In the genomic region with DNA sequence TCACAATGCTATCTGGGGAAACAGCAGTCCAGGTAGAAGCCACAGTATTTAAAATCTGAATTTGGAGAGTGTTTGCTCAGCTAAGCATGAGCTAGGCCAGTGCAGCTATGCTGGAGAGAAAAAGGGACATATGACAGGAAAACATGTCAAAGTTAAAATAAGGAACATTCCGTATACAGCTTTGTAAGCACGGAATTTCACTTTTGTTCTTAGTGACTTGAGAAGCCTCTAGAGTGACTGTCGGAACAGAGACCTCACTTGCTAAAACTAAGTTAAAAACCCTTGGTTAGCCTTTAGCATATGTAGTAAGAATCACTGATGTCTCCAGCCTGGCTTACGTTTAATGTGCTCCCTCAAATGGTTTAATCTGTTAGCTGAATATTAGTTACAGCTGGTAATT, we compare ENCODE assay signal across 22 cellular contexts.
A peak's percentile ranks its signal among the peaks of the same experiment; 100 is the strongest.
DNase-seq lines count a peak whose midpoint lies in the region; ATAC-seq and TF ChIP-seq lines count a peak whose summit lies in the region.
"Had no signal": no experiment of that assay in that cellular context is flagged by ENCODE, and none has a peak within 500 bp of the region (broad histone marks: within the 10 kb centered on the region; RNA-seq: fewer than 3 reads in every experiment).

No MANE protein-coding gene starts in this region.

- no peaks in the 10 kb centered on the region for H3K9me2 ChIP-seq in SK-N-SH

- no peaks in the 10 kb centered on the region for H4K20me1 ChIP-seq in SK-N-SH (ENCODE audit: insufficient read depth)
- no peaks in the 10 kb centered on the region for H4K20me1 ChIP-seq in osteoblast (ENCODE audit: insufficient read depth, low read length)
- H4K20me1 ChIP-seq: BLaER1 had no signal

- no peak for TF ChIP-seq EP300 in SK-N-SH (IDR thresholded peaks at IDR 0.05; ENCODE audit: borderline replicate concordance in 1 of 2, low read depth in 1 of 2, low read length in 1 of 2)

- H3K4me3 ChIP-seq in SK-N-SH (ENCODE audit: low read depth in 2 of 2, low read length in 1 of 2) (no peak overlapping the region), osteoblast (ENCODE audit: insufficient read depth, low read length) (no peak overlapping the region)
- H3K4me3 ChIP-seq: BLaER1, GM12878, GM23248 had no signal

- WGBS in SK-N-SH (ENCODE audit: low lambda C conversion rate), result 82% methylated on average over 4 of the region's 4 CpGs

- H3K4me2 ChIP-seq in SK-N-SH (no peak overlapping the region), osteoblast (ENCODE audit: insufficient read depth, low read length) (no peak overlapping the region)
- H3K4me2 ChIP-seq: BLaER1 had no signal

- no peak overlapping the region for H3K27ac ChIP-seq in SK-N-SH (ENCODE audit: low read depth in 2 of 2, low read length in 1 of 2)
- H3K27ac ChIP-seq in osteoblast (ENCODE audit: low read depth, low read length), result no peak overlapping the region
- H3K27ac ChIP-seq: 22Rv1, BLaER1, C4-2B, GM23248 had no signal

- ATAC-seq in SK-N-SH treated with all-trans-retinoic acid at 6 μM for 48 hours, result no peak
- ATAC-seq in HG03025 (IDR thresholded peaks at IDR 0.05; ENCODE audit: low FRiP score, unreplicated experiment), result peak; percentile 62
- peak; percentile 45 for ATAC-seq in HG03280 (IDR thresholded peaks at IDR 0.05; ENCODE audit: unreplicated experiment)
- ATAC-seq: CD8-positive, alpha-beta T cell; GM12878 had no signal

- POLR2A ChIA-PET in SK-N-SH (lab: Yijun Ruan, JAX), result no interaction called here

- TF ChIP-seq RAD21 in SK-N-SH (IDR thresholded peaks at IDR 0.05; ENCODE audit: low read length), result no peak

- no peaks in the 10 kb centered on the region for H3K9me3 ChIP-seq in SK-N-SH
- peaks cover 2% of the 10 kb centered on the region for H3K9me3 ChIP-seq in osteoblast (ENCODE audit: low read depth, low read length)
- H3K9me3 ChIP-seq: BLaER1, Caco-2 had no signal

- H3K4me1 ChIP-seq in SK-N-SH (ENCODE audit: control insufficient read depth in 1 of 2, insufficient read depth in 2 of 2, low read depth in 1 of 2, low read length in 1 of 2), result peaks cover 0 to 3% of the 10 kb centered on the region in 2 experiments; a peak in 1 of 4 replicates
- H3K4me1 ChIP-seq in osteoblast (ENCODE audit: insufficient read depth, low read length), result no peaks in the 10 kb centered on the region
- H3K4me1 ChIP-seq: BLaER1, Caco-2 had no signal

- H3K27me3 ChIP-seq in SK-N-SH (ENCODE audit: insufficient read depth) (no peaks in the 10 kb centered on the region), osteoblast (ENCODE audit: insufficient read depth, low read length) (no peaks in the 10 kb centered on the region)
- H3K27me3 ChIP-seq: BLaER1 had no signal

- CTCF ChIA-PET in SK-N-SH (lab: Yijun Ruan, JAX), result interaction anchor here (0.7 to 0.9 kb wide), 2 partner anchors 13 to 37 kb away, joined by 3 read pairs; no protein-coding TSS in a partner anchor

- H3K79me2 ChIP-seq in SK-N-SH (ENCODE audit: insufficient read depth), result no peaks in the 10 kb centered on the region
- H3K79me2 ChIP-seq in osteoblast (ENCODE audit: insufficient read depth, low read length), result no peaks in the 10 kb centered on the region

- no peak overlapping the region for H3K9ac ChIP-seq in SK-N-SH
- H3K9ac ChIP-seq: BLaER1, GM23248 had no signal

- H3K36me3 ChIP-seq in SK-N-SH (replicated peaks in 1 of 2; ENCODE audit: control insufficient read depth in 1 of 2, insufficient read depth in 2 of 2, low read length in 1 of 2), result no peaks in the 10 kb centered on the region
- no peaks in the 10 kb centered on the region for H3K36me3 ChIP-seq in osteoblast (ENCODE audit: insufficient read depth, low read length)
- H3K36me3 ChIP-seq: BLaER1 had no signal

- DNase-seq in SK-N-SH (no peak), osteoblast (ENCODE audit: insufficient read length, low spot score, missing footprints) (peak; percentile 1), NCI-H128 (lab: John Stamatoyannopoulos, UW; ENCODE audit: unreplicated experiment) (no peak), NOMO-1 treated with dmso at 0.1 percent for 144 hours (lab: John Stamatoyannopoulos, UW; ENCODE audit: unreplicated experiment) (no peak)
- DNase-seq in stimulated activated CD4-positive, alpha-beta T cell treated with anti-CD3 and anti-CD28 coated beads, Interleukin-4, amount 100 ng/mL, for 24 hours, result no peak
- DNase-seq: Caco-2; CD4-positive, CD25-positive, alpha-beta regulatory T cell; CD8-positive, alpha-beta T cell; DMS 273 treated with DMSO at 0.1 percent for 48 hours; DMS79; EL; GDM1; GM23248; H7; HCEC 1CT had no signal

- H2AFZ ChIP-seq in SK-N-SH (ENCODE audit: low read depth) (no peak overlapping the region), osteoblast (ENCODE audit: low read length) (no peak overlapping the region)
- H2AFZ ChIP-seq: GM23248 had no signal

- TF ChIP-seq CTCF in SK-N-SH (IDR thresholded peaks at IDR 0.05), result no peak
- TF ChIP-seq CTCF in osteoblast (IDR thresholded peaks at IDR 0.05; ENCODE audit: extremely low read depth, low read depth, low read length), result no peak

- no peaks in the 10 kb centered on the region for H3F3A ChIP-seq in SK-N-SH (replicated peaks; ENCODE audit: insufficient read depth)

TF ChIP-seq in SK-N-SH treated with all-trans-retinoic acid at 6 μM for 48 hours, 23 proteins besides CTCF, POLR2A, EP300 and RAD21:
- TF ChIP-seq TCF4 (CRISPR knock-in tag; IDR thresholded peaks at IDR 0.05; ENCODE audit: borderline replicate concordance) (0 out of 2 replicates have a peak, but pooled peaks have one; percentile 16), ZNF70 (CRISPR knock-in tag; IDR thresholded peaks at IDR 0.05) (no peak), OSR1 (CRISPR knock-in tag; IDR thresholded peaks at IDR 0.05) (no peak)

TF ChIP-seq in SK-N-SH, 30 proteins besides CTCF, POLR2A, EP300 and RAD21:
- no peak for TF ChIP-seq RFX5 (IDR thresholded peaks at IDR 0.05; ENCODE audit: low read length)
- no peak for TF ChIP-seq NFIC (IDR thresholded peaks at IDR 0.05; ENCODE audit: borderline replicate concordance)
- TF ChIP-seq, protein P1, sequence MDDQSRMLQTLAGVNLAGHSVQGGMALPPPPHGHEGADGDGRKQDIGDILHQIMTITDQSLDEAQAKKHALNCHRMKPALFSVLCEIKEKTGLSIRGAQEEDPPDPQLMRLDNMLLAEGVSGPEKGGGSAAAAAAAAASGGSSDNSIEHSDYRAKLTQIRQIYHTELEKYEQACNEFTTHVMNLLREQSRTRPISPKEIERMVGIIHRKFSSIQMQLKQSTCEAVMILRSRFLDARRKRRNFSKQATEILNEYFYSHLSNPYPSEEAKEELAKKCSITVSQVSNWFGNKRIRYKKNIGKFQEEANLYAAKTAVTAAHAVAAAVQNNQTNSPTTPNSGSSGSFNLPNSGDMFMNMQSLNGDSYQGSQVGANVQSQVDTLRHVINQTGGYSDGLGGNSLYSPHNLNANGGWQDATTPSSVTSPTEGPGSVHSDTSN (IDR thresholded peaks at IDR 0.05), result no peak
- TF ChIP-seq, protein P2, sequence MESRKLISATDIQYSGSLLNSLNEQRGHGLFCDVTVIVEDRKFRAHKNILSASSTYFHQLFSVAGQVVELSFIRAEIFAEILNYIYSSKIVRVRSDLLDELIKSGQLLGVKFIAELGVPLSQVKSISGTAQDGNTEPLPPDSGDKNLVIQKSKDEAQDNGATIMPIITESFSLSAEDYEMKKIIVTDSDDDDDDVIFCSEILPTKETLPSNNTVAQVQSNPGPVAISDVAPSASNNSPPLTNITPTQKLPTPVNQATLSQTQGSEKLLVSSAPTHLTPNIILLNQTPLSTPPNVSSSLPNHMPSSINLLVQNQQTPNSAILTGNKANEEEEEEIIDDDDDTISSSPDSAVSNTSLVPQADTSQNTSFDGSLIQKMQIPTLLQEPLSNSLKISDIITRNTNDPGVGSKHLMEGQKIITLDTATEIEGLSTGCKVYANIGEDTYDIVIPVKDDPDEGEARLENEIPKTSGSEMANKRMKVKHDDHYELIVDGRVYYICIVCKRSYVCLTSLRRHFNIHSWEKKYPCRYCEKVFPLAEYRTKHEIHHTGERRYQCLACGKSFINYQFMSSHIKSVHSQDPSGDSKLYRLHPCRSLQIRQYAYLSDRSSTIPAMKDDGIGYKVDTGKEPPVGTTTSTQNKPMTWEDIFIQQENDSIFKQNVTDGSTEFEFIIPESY (IDR thresholded peaks at IDR 0.05; ENCODE audit: borderline replicate concordance, low read depth), result no peak
- no peak for TF ChIP-seq RXRA (IDR thresholded peaks at IDR 0.05; ENCODE audit: borderline replicate concordance, low read depth)
- TF ChIP-seq TCF12 (IDR thresholded peaks at IDR 0.05), result no peak
TF ChIP-seq in SK-N-SH: peak in this region for 0.
